9 cellular contexts compared by ENCODE assay signal in genomic region chr11:59918987-59919589, GRCh38. TPM values are rescaled to one million over a fixed set of nuclear protein-coding genes. Genes with fewer than 3 reads are reported as not detected.
DNase-seq lines count a peak whose midpoint lies in the region; ATAC-seq lines count a peak whose summit lies in the region.
"Had no signal": no experiment of that assay in that cellular context is flagged by ENCODE, and none has a peak within 500 bp of the region (broad histone marks: within the 10 kb centered on the region; RNA-seq: fewer than 3 reads in every experiment).

No MANE protein-coding gene starts in this region.

- H3K4me3 ChIP-seq in aorta (ENCODE audit: low read length in 2 of 2): no peak overlapping the region

- POLR2A ChIA-PET in activated CD4-positive, alpha-beta memory T cell treated with anti-CD3 and anti-CD28 coated beads, Interleukin-2, amount 10 ng/mL, durations not matched to agents 7 days and 5 days (lab: Charles Lee): interaction anchor here (1.1 to 1.6 kb wide), 2 partner anchors 60 to 109 kb away, joined by 4 to 5 read pairs; partner anchors contain the start of gene MRPL16

- H3K4me1 ChIP-seq in aorta (ENCODE audit: control insufficient read depth in 1 of 2, insufficient read depth in 2 of 2, low read length in 2 of 2): no peaks in the 10 kb centered on the region

- no peak for ATAC-seq in activated T-cell treated with anti-CD3 and anti-CD28 coated beads, Interleukin-2, amount 50 U/mL, for 72 hours (replicated peaks in 1 of 2)
- ATAC-seq in aorta (ENCODE audit: low FRiP score) (no peak), HG02852 (IDR thresholded peaks at IDR 0.05; ENCODE audit: unreplicated experiment) (no peak), HG02885 (IDR thresholded peaks at IDR 0.05; ENCODE audit: poor library complexity, unreplicated experiment) (no peak)

- no peaks in the 10 kb centered on the region for H3K27me3 ChIP-seq in aorta (ENCODE audit: control insufficient read depth in 1 of 2, insufficient read depth in 2 of 2, low read length in 1 of 2)

- H3K9me3 ChIP-seq in aorta (ENCODE audit: control insufficient read depth, low read length): peaks cover 10% of the 10 kb centered on the region

- peak; percentile 26 to 34 for DNase-seq in activated T-cell treated with anti-CD3 and anti-CD28 coated beads, Interleukin-2, amount 50 U/mL, for 72 hours
- no peak for DNase-seq in activated T-cell treated with anti-CD3 and anti-CD28 coated beads, Interleukin-2, amount 50 U/mL, for 24 hours
- DNase-seq in LoVo (ENCODE audit: low spot score): peak; percentile 51
- peak; percentile 52 for DNase-seq in activated CD4-positive, alpha-beta memory T cell treated with anti-CD3 and anti-CD28 coated beads, Interleukin-2, amount 10 ng/mL, durations not matched to agents 7 days and 5 days
- peak; percentile 24 for DNase-seq in left kidney (ENCODE audit: low read depth, low spot score)
- DNase-seq in aorta: no peak

- 37 to 39% methylated on average over 3 of the region's 3 CpGs for WGBS in aorta, 2 donors

- no peak overlapping the region for H3K27ac ChIP-seq in aorta (ENCODE audit: low read depth in 1 of 2, low read length in 2 of 2)

- H3K9me3 Mint-ChIP-seq in activated T-cell treated with anti-CD3 and anti-CD28 coated beads, Interleukin-2, amount 50 U/mL, for 72 hours: peaks cover 16 to 20% of the 10 kb centered on the region in 2 donors
- peaks cover 33% of the 10 kb centered on the region for H3K9me3 Mint-ChIP-seq in activated T-cell treated with anti-CD3 and anti-CD28 coated beads, Interleukin-2, amount 50 U/mL, for 24 hours
- H3K9me3 Mint-ChIP-seq in activated CD4-positive, alpha-beta memory T cell treated with anti-CD3 and anti-CD28 coated beads, Interleukin-2, amount 10 ng/mL, durations not matched to agents 7 days and 5 days: peaks cover 22% of the 10 kb centered on the region

- intact Hi-C loops in aorta (cut with DNase I): no loop called here

- no peak overlapping the region for H3K4me3 Mint-ChIP-seq in activated T-cell treated with anti-CD3 and anti-CD28 coated beads, Interleukin-2, amount 50 U/mL, for 72 hours
- H3K4me3 Mint-ChIP-seq in activated T-cell treated with anti-CD3 and anti-CD28 coated beads, Interleukin-2, amount 50 U/mL, for 24 hours: no peak overlapping the region
- H3K4me3 Mint-ChIP-seq in activated CD4-positive, alpha-beta memory T cell treated with anti-CD3 and anti-CD28 coated beads, Interleukin-2, amount 10 ng/mL, durations not matched to agents 7 days and 5 days: no peak overlapping the region
- H3K4me3 Mint-ChIP-seq: activated naive CD8-positive, alpha-beta T cell had no signal

- no peaks in the 10 kb centered on the region for H3K36me3 ChIP-seq in aorta (ENCODE audit: control insufficient read depth in 1 of 2, insufficient read depth in 2 of 2, low read length in 1 of 2)

- no peaks in the 10 kb centered on the region for H3K27me3 Mint-ChIP-seq in activated T-cell treated with anti-CD3 and anti-CD28 coated beads, Interleukin-2, amount 50 U/mL, for 72 hours (ENCODE audit: low read depth)
- H3K27me3 Mint-ChIP-seq in activated T-cell treated with anti-CD3 and anti-CD28 coated beads, Interleukin-2, amount 50 U/mL, for 24 hours: peaks cover 3% of the 10 kb centered on the region
- no peaks in the 10 kb centered on the region for H3K27me3 Mint-ChIP-seq in activated CD4-positive, alpha-beta memory T cell treated with anti-CD3 and anti-CD28 coated beads, Interleukin-2, amount 10 ng/mL, durations not matched to agents 7 days and 5 days

- CTCF ChIA-PET in activated CD4-positive, alpha-beta memory T cell treated with anti-CD3 and anti-CD28 coated beads, Interleukin-2, amount 10 ng/mL, durations not matched to agents 7 days and 5 days (lab: Charles Lee): interaction anchor here (0.6 to 3.0 kb wide), 26 partner anchors 8 to 386 kb away, joined by 3 to 22 read pairs (median 4); partner anchors contain the start of genes MRPL16 and STX3

- H3K4me1 Mint-ChIP-seq in activated T-cell treated with anti-CD3 and anti-CD28 coated beads, Interleukin-2, amount 50 U/mL, for 72 hours (ENCODE audit: low read depth): no peaks in the 10 kb centered on the region
- H3K4me1 Mint-ChIP-seq in activated T-cell treated with anti-CD3 and anti-CD28 coated beads, Interleukin-2, amount 50 U/mL, for 24 hours (ENCODE audit: low read depth): no peaks in the 10 kb centered on the region
- H3K4me1 Mint-ChIP-seq in activated CD4-positive, alpha-beta memory T cell treated with anti-CD3 and anti-CD28 coated beads, Interleukin-2, amount 10 ng/mL, durations not matched to agents 7 days and 5 days: peaks cover 6% of the 10 kb centered on the region

- H3K36me3 Mint-ChIP-seq in activated T-cell treated with anti-CD3 and anti-CD28 coated beads, Interleukin-2, amount 50 U/mL, for 72 hours (ENCODE audit: insufficient read depth in 2 of 2): peaks cover 2 to 13% of the 10 kb centered on the region in 2 donors
- no peaks in the 10 kb centered on the region for H3K36me3 Mint-ChIP-seq in activated T-cell treated with anti-CD3 and anti-CD28 coated beads, Interleukin-2, amount 50 U/mL, for 24 hours (ENCODE audit: low read depth)
- H3K36me3 Mint-ChIP-seq in activated CD4-positive, alpha-beta memory T cell treated with anti-CD3 and anti-CD28 coated beads, Interleukin-2, amount 10 ng/mL, durations not matched to agents 7 days and 5 days (ENCODE audit: low read depth): peaks cover 15% of the 10 kb centered on the region

- no peak overlapping the region for H3K27ac Mint-ChIP-seq in activated T-cell treated with anti-CD3 and anti-CD28 coated beads, Interleukin-2, amount 50 U/mL, for 72 hours
- no peak overlapping the region for H3K27ac Mint-ChIP-seq in activated T-cell treated with anti-CD3 and anti-CD28 coated beads, Interleukin-2, amount 50 U/mL, for 24 hours
- H3K27ac Mint-ChIP-seq in activated CD4-positive, alpha-beta memory T cell treated with anti-CD3 and anti-CD28 coated beads, Interleukin-2, amount 10 ng/mL, durations not matched to agents 7 days and 5 days: no peak overlapping the region
- H3K27ac Mint-ChIP-seq: activated naive CD8-positive, alpha-beta T cell had no signal

RNA-seq across cellular contexts. Expression of gene OOSP1, which starts 19.1 kb away (rescaled TPM):
- not detected for total RNA-seq in activated T-cell treated with anti-CD3 and anti-CD28 coated beads, Interleukin-2, amount 50 U/mL, for 72 hours
- total RNA-seq in activated CD4-positive, alpha-beta memory T cell treated with anti-CD3 and anti-CD28 coated beads, Interleukin-2, amount 10 ng/mL, durations not matched to agents 7 days and 5 days: not detected
- not detected for total RNA-seq in aorta
- polyA plus RNA-seq in aorta: not detected

RNA-seq across cellular contexts. Expression of gene OOSP3, which starts 40.5 kb away (rescaled TPM):
- not detected for total RNA-seq in activated T-cell treated with anti-CD3 and anti-CD28 coated beads, Interleukin-2, amount 50 U/mL, for 72 hours
- total RNA-seq in activated CD4-positive, alpha-beta memory T cell treated with anti-CD3 and anti-CD28 coated beads, Interleukin-2, amount 10 ng/mL, durations not matched to agents 7 days and 5 days: not detected
- total RNA-seq in aorta: not detected
- polyA plus RNA-seq in aorta: not detected

RNA-seq across cellular contexts. Expression of gene OOSP4A, which starts 44.7 kb away (rescaled TPM):
- not detected for total RNA-seq in activated T-cell treated with anti-CD3 and anti-CD28 coated beads, Interleukin-2, amount 50 U/mL, for 72 hours
- total RNA-seq in activated CD4-positive, alpha-beta memory T cell treated with anti-CD3 and anti-CD28 coated beads, Interleukin-2, amount 10 ng/mL, durations not matched to agents 7 days and 5 days: not detected
- not detected for total RNA-seq in aorta
- not detected for polyA plus RNA-seq in aorta

RNA-seq across cellular contexts. Expression of gene TCN1, which starts 52.8 kb away (rescaled TPM):
- total RNA-seq in activated T-cell treated with anti-CD3 and anti-CD28 coated beads, Interleukin-2, amount 50 U/mL, for 72 hours: not detected
- total RNA-seq in activated CD4-positive, alpha-beta memory T cell treated with anti-CD3 and anti-CD28 coated beads, Interleukin-2, amount 10 ng/mL, durations not matched to agents 7 days and 5 days: not detected
- not detected for total RNA-seq in aorta
- polyA plus RNA-seq in aorta: not detected

Comparison
In these comparisons a context has a peak if more than half of its experiments do, and no peak if none do; other contexts are left out.
1. DNase-seq: peak in activated T-cell treated with anti-CD3 and anti-CD28 coated beads, Interleukin-2, amount 50 U/mL, for 72 hours (2 of 2), LoVo (single experiment), activated CD4-positive, alpha-beta memory T cell treated with anti-CD3 and anti-CD28 coated beads, Interleukin-2, amount 10 ng/mL, durations not matched to agents 7 days and 5 days (single experiment) and left kidney (single experiment); none in activated T-cell treated with anti-CD3 and anti-CD28 coated beads, Interleukin-2, amount 50 U/mL, for 24 hours (single experiment) and aorta (0 of 2).